ENCODE assay signal across 1 cellular context in genomic region chr17:75783803-75784472, GRCh38.
TF ChIP-seq lines count a peak whose summit lies in the region.

No MANE protein-coding gene starts in this region.

TF ChIP-seq in HepG2, 621 proteins besides CTCF, POLR2A, EP300 and RAD21 (continued from another document and continues in another):
- no peak; the same call in 1 of the 2 replicates for TF ChIP-seq PPARG (CRISPR knock-in tag; conservative IDR thresholded peaks at IDR 0.05)
- TF ChIP-seq, protein P1, sequence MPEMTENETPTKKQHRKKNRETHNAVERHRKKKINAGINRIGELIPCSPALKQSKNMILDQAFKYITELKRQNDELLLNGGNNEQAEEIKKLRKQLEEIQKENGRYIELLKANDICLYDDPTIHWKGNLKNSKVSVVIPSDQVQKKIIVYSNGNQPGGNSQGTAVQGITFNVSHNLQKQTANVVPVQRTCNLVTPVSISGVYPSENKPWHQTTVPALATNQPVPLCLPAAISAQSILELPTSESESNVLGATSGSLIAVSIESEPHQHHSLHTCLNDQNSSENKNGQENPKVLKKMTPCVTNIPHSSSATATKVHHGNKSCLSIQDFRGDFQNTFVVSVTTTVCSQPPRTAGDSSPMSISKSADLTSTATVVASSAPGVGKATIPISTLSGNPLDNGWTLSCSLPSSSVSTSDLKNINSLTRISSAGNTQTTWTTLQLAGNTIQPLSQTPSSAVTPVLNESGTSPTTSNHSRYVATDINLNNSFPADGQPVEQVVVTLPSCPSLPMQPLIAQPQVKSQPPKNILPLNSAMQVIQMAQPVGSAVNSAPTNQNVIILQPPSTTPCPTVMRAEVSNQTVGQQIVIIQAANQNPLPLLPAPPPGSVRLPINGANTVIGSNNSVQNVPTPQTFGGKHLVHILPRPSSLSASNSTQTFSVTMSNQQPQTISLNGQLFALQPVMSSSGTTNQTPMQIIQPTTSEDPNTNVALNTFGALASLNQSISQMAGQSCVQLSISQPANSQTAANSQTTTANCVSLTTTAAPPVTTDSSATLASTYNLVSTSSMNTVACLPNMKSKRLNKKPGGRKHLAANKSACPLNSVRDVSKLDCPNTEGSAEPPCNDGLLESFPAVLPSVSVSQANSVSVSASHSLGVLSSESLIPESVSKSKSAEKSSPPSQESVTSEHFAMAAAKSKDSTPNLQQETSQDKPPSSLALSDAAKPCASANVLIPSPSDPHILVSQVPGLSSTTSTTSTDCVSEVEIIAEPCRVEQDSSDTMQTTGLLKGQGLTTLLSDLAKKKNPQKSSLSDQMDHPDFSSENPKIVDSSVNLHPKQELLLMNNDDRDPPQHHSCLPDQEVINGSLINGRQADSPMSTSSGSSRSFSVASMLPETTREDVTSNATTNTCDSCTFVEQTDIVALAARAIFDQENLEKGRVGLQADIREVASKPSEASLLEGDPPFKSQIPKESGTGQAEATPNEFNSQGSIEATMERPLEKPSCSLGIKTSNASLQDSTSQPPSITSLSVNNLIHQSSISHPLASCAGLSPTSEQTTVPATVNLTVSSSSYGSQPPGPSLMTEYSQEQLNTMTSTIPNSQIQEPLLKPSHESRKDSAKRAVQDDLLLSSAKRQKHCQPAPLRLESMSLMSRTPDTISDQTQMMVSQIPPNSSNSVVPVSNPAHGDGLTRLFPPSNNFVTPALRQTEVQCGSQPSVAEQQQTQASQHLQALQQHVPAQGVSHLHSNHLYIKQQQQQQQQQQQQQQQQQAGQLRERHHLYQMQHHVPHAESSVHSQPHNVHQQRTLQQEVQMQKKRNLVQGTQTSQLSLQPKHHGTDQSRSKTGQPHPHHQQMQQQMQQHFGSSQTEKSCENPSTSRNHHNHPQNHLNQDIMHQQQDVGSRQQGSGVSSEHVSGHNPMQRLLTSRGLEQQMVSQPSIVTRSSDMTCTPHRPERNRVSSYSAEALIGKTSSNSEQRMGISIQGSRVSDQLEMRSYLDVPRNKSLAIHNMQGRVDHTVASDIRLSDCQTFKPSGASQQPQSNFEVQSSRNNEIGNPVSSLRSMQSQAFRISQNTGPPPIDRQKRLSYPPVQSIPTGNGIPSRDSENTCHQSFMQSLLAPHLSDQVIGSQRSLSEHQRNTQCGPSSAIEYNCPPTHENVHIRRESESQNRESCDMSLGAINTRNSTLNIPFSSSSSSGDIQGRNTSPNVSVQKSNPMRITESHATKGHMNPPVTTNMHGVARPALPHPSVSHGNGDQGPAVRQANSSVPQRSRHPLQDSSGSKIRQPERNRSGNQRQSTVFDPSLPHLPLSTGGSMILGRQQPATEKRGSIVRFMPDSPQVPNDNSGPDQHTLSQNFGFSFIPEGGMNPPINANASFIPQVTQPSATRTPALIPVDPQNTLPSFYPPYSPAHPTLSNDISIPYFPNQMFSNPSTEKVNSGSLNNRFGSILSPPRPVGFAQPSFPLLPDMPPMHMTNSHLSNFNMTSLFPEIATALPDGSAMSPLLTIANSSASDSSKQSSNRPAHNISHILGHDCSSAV (CRISPR knock-in tag; IDR thresholded peaks at IDR 0.05; ENCODE audit: borderline replicate concordance), result no peak
- TF ChIP-seq FOXP1 (IDR thresholded peaks at IDR 0.05), result no peak
- TF ChIP-seq FOXP1 (CRISPR knock-in tag; IDR thresholded peaks at IDR 0.05), result no peak
- TF ChIP-seq, protein P2, sequence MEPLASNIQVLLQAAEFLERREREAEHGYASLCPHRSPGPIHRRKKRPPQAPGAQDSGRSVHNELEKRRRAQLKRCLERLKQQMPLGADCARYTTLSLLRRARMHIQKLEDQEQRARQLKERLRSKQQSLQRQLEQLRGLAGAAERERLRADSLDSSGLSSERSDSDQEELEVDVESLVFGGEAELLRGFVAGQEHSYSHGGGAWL (CRISPR knock-in tag; IDR thresholded peaks at IDR 0.05), result no peak
- TF ChIP-seq ZBTB2 (CRISPR knock-in tag; IDR thresholded peaks at IDR 0.05; ENCODE audit: low read depth), result no peak
- TF ChIP-seq, protein P3, sequence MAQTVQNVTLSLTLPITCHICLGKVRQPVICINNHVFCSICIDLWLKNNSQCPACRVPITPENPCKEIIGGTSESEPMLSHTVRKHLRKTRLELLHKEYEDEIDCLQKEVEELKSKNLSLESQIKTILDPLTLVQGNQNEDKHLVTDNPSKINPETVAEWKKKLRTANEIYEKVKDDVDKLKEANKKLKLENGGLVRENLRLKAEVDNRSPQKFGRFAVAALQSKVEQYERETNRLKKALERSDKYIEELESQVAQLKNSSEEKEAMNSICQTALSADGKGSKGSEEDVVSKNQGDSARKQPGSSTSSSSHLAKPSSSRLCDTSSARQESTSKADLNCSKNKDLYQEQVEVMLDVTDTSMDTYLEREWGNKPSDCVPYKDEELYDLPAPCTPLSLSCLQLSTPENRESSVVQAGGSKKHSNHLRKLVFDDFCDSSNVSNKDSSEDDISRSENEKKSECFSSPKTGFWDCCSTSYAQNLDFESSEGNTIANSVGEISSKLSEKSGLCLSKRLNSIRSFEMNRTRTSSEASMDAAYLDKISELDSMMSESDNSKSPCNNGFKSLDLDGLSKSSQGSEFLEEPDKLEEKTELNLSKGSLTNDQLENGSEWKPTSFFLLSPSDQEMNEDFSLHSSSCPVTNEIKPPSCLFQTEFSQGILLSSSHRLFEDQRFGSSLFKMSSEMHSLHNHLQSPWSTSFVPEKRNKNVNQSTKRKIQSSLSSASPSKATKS (CRISPR knock-in tag; IDR thresholded peaks at IDR 0.05), result no peak
- TF ChIP-seq CCDC6 (CRISPR knock-in tag; IDR thresholded peaks at IDR 0.05), result no peak; the same call in 1 of the 2 replicates
- peak; percentile 72; the same call in 1 of the 2 replicates for TF ChIP-seq SRY (CRISPR knock-in tag; IDR thresholded peaks at IDR 0.05)
- TF ChIP-seq ZSCAN20 (CRISPR knock-in tag; IDR thresholded peaks at IDR 0.05; ENCODE audit: borderline replicate concordance), result no peak
- TF ChIP-seq, protein P4, sequence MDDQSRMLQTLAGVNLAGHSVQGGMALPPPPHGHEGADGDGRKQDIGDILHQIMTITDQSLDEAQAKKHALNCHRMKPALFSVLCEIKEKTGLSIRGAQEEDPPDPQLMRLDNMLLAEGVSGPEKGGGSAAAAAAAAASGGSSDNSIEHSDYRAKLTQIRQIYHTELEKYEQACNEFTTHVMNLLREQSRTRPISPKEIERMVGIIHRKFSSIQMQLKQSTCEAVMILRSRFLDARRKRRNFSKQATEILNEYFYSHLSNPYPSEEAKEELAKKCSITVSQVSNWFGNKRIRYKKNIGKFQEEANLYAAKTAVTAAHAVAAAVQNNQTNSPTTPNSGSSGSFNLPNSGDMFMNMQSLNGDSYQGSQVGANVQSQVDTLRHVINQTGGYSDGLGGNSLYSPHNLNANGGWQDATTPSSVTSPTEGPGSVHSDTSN (CRISPR knock-in tag; IDR thresholded peaks at IDR 0.05; ENCODE audit: borderline replicate concordance), result no peak
- no peak for TF ChIP-seq ZSCAN30 (CRISPR knock-in tag; IDR thresholded peaks at IDR 0.05)
- TF ChIP-seq, protein P5, sequence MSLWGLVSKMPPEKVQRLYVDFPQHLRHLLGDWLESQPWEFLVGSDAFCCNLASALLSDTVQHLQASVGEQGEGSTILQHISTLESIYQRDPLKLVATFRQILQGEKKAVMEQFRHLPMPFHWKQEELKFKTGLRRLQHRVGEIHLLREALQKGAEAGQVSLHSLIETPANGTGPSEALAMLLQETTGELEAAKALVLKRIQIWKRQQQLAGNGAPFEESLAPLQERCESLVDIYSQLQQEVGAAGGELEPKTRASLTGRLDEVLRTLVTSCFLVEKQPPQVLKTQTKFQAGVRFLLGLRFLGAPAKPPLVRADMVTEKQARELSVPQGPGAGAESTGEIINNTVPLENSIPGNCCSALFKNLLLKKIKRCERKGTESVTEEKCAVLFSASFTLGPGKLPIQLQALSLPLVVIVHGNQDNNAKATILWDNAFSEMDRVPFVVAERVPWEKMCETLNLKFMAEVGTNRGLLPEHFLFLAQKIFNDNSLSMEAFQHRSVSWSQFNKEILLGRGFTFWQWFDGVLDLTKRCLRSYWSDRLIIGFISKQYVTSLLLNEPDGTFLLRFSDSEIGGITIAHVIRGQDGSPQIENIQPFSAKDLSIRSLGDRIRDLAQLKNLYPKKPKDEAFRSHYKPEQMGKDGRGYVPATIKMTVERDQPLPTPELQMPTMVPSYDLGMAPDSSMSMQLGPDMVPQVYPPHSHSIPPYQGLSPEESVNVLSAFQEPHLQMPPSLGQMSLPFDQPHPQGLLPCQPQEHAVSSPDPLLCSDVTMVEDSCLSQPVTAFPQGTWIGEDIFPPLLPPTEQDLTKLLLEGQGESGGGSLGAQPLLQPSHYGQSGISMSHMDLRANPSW (CRISPR knock-in tag; IDR thresholded peaks at IDR 0.05; ENCODE audit: borderline replicate concordance), result no peak
- TF ChIP-seq ZNF407 (CRISPR knock-in tag; IDR thresholded peaks at IDR 0.05; ENCODE audit: not compliant biosample characterization), result no peak
- TF ChIP-seq ZNF510 (CRISPR knock-in tag; IDR thresholded peaks at IDR 0.05; ENCODE audit: low read depth), result no peak; the same call in 1 of the 2 replicates
- TF ChIP-seq ZNF362 (CRISPR knock-in tag; IDR thresholded peaks at IDR 0.05; ENCODE audit: borderline replicate concordance), result no peak
- no peak for TF ChIP-seq FOXM1 (CRISPR knock-in tag; IDR thresholded peaks at IDR 0.05)
- no peak for TF ChIP-seq ZBTB1 (CRISPR knock-in tag; IDR thresholded peaks at IDR 0.05; ENCODE audit: borderline replicate concordance)
- TF ChIP-seq, protein P6, sequence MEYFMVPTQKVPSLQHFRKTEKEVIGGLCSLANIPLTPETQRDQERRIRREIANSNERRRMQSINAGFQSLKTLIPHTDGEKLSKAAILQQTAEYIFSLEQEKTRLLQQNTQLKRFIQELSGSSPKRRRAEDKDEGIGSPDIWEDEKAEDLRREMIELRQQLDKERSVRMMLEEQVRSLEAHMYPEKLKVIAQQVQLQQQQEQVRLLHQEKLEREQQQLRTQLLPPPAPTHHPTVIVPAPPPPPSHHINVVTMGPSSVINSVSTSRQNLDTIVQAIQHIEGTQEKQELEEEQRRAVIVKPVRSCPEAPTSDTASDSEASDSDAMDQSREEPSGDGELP (IDR thresholded peaks at IDR 0.05; ENCODE audit: borderline replicate concordance, low read depth), result no peak
- no peak for TF ChIP-seq ZSCAN22 (CRISPR knock-in tag; IDR thresholded peaks at IDR 0.05)
- no peak for TF ChIP-seq KAT8 (CRISPR knock-in tag; IDR thresholded peaks at IDR 0.05)
- TF ChIP-seq MZF1 (CRISPR knock-in tag; IDR thresholded peaks at IDR 0.05; ENCODE audit: borderline replicate concordance), result no peak
